8 cellular contexts compared by ENCODE assay signal in the genomic region with DNA sequence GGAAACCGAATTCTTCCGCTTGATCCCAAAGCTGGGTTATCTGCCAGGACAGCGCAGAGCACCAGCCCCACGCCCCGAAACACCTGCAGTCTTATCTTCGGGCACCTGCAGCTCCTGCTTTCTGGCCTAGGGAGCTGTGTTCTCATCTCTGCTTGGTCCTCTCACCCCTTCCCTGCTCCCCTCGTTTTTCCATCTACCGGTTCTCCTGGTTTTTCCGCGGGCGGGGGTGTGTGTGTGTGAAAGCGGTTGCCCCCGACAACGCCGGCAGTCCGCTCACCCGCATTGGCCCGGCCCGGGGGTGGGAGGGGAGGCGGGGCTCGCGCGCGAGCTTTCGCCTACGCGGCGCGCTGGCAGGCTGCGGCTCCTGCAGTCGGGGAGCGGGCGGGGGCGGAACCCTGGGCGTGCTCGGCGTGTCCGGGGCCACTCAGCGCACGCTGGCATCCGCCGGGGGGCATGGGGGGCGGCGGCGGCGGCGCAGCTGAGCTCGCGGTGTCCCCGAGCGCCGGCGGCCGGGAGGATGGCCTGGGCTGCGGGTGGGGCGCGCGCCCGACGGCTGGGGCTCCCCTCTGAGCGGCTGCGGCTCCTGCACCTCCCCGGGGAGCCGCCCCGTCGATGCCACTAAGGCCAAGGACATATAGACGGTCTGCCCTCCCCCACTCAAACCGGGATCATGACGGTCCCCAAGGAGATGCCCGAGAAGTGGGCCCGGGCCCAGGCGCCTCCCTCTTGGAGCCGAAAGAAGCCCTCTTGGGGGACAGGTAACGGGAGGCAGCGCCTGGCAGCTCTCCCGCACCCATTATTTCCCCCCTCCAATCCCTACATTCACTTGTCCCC. TPM values are rescaled to one million over a fixed set of nuclear protein-coding genes. Genes with fewer than 3 reads are reported as not detected.
DNase-seq lines count a peak whose midpoint lies in the region; ATAC-seq and TF ChIP-seq lines count a peak whose summit lies in the region.

No MANE protein-coding gene starts in this region.

- no peak overlapping the region for H3K27ac ChIP-seq in ectodermal cell (ENCODE audit: insufficient read depth, low read depth, low read length, poor library complexity, severe bottlenecking)

- H3K36me3 Mint-ChIP-seq in memory B cell, result peaks cover 13% of the 10 kb centered on the region

- H3K27me3 ChIP-seq in ectodermal cell (ENCODE audit: control insufficient read depth, insufficient read depth, low read length, poor library complexity, severe bottlenecking), result no peaks in the 10 kb centered on the region

- peaks cover 10% of the 10 kb centered on the region for H3K36me3 ChIP-seq in ectodermal cell (ENCODE audit: control insufficient read depth, insufficient read depth, low read length)

- H3K27ac Mint-ChIP-seq in memory B cell, result peak overlapping the region; percentile 92

- 4% methylated on average over 76 of the region's 76 CpGs for WGBS in ectodermal cell, 2 experiments

- H3K9me3 ChIP-seq in ectodermal cell (ENCODE audit: control insufficient read depth, low read length), result no peaks in the 10 kb centered on the region

- TF ChIP-seq CTCF in AG09309 (IDR thresholded peaks at IDR 0.05; ENCODE audit: control insufficient read depth, insufficient read depth, low read depth, low read length, missing control alignments), result no peak

- no peaks in the 10 kb centered on the region for H3K27me3 Mint-ChIP-seq in memory B cell

- ATAC-seq in GM19467 (IDR thresholded peaks at IDR 0.05; ENCODE audit: unreplicated experiment) (peak; percentile 53), memory B cell (ENCODE audit: low read depth) (peak; percentile 68), HG03439 (IDR thresholded peaks at IDR 0.05; ENCODE audit: unreplicated experiment) (no peak)

- H3K4me1 ChIP-seq in ectodermal cell (ENCODE audit: control insufficient read depth, insufficient read depth, low read length), result peaks cover 28% of the 10 kb centered on the region

- peaks cover 43% of the 10 kb centered on the region for H3K4me1 Mint-ChIP-seq in memory B cell

- H3K4me3 ChIP-seq in AG09309 (ENCODE audit: control insufficient read depth, low read depth, low read length) (peak overlapping the region; percentile 96), ectodermal cell (ENCODE audit: insufficient read depth, low read depth, low read length) (peak overlapping the region; percentile 48)

- no peaks in the 10 kb centered on the region for H3K9me3 Mint-ChIP-seq in memory B cell

- H3K4me3 Mint-ChIP-seq in memory B cell, result peak overlapping the region; percentile 92

- DNase-seq in AG09309 (ENCODE audit: low read depth) (no peak), NCI-H2227 treated with DMSO at 0.1 percent for 48 hours (lab: John Stamatoyannopoulos, UW) (peak; percentile 53), memory B cell (ENCODE audit: low spot score in 2 of 2) (peak; percentile 67 to 70)
- DNase-seq in activated CD8-positive, alpha-beta memory T cell treated with anti-CD3 and anti-CD28 coated beads for 24 hours, result peak; percentile 93
- peak; percentile 75 to 87 (median 80) for DNase-seq in stimulated activated CD4-positive, alpha-beta T cell treated with anti-CD3 and anti-CD28 coated beads, TNF-alpha, amount 100 ng/mL, for 24 hours (ENCODE audit: low read depth in 3 of 3)

RNA-seq across cellular contexts. Expression of gene ATP8B2, which starts 3.2 kb away (rescaled TPM):
- polyA plus RNA-seq in ectodermal cell (2013, experiment 1 of 4), result 44.3 TPM
- polyA plus RNA-seq in ectodermal cell (2013, experiment 2 of 4), result 38.5 TPM
- 31.8 TPM for polyA plus RNA-seq in ectodermal cell (2013, experiment 3 of 4)
- polyA plus RNA-seq in ectodermal cell (2013, experiment 4 of 4), result 35.7 TPM

RNA-seq across cellular contexts. Expression of gene AQP10, which starts 7.6 kb away (rescaled TPM):
- polyA plus RNA-seq in ectodermal cell (2013, experiment 1 of 4), result not detected
- polyA plus RNA-seq in ectodermal cell (2013, experiment 2 of 4), result not detected
- polyA plus RNA-seq in ectodermal cell (2013, experiment 3 of 4), result not detected
- polyA plus RNA-seq in ectodermal cell (2013, experiment 4 of 4), result not detected

RNA-seq across cellular contexts. Expression of gene HAX1, which starts 56.1 kb away (rescaled TPM):
- polyA plus RNA-seq in ectodermal cell (2013, experiment 1 of 4), result 72.0 TPM
- 67.4 TPM for polyA plus RNA-seq in ectodermal cell (2013, experiment 2 of 4)
- polyA plus RNA-seq in ectodermal cell (2013, experiment 3 of 4), result 60.4 TPM
- polyA plus RNA-seq in ectodermal cell (2013, experiment 4 of 4), result 77.4 TPM
